7 cellular contexts compared by ENCODE assay signal in genomic region chr7:66557214-66558200, GRCh38.
DNase-seq lines count a peak whose midpoint lies in the region; ATAC-seq, FAIRE-seq and TF ChIP-seq lines count a peak whose summit lies in the region.

No MANE protein-coding gene starts in this region.

- H3K36me3 Mint-ChIP-seq in activated naive CD4-positive, alpha-beta T cell treated with anti-CD3 and anti-CD28 coated beads for 36 hours (ENCODE audit: low read depth): peaks cover 10% of the 10 kb centered on the region

- TF ChIP-seq POLR2A in GM12892 (IDR thresholded peaks at IDR 0.05; ENCODE audit: low read depth, low read length): no peak

- CTCF ChIA-PET in activated naive CD4-positive, alpha-beta T cell treated with anti-CD3 and anti-CD28 coated beads for 36 hours (lab: Charles Lee): interaction anchor here (0.6 to 1.8 kb wide), 10 partner anchors 10 to 541 kb away, joined by 3 to 6 read pairs (median 3); no protein-coding TSS in a partner anchor

- in situ Hi-C loops in SK-MEL-5 (cut with HindIII; ENCODE audit: low pct_unique_long_range_greater_than_20kb, low sequenced_read_pairs): no loop called here

- no peak overlapping the region for H3K4me3 Mint-ChIP-seq in activated naive CD4-positive, alpha-beta T cell treated with anti-CD3 and anti-CD28 coated beads for 36 hours

- no peaks in the 10 kb centered on the region for H3K9me3 Mint-ChIP-seq in activated naive CD4-positive, alpha-beta T cell treated with anti-CD3 and anti-CD28 coated beads for 36 hours

- DNase-seq in GM12892 (ENCODE audit: insufficient read length): peak; percentile 86
- peak; percentile 62 for DNase-seq in SK-MEL-5 (ENCODE audit: low read depth, low spot score)
- DNase-seq in activated naive CD4-positive, alpha-beta T cell treated with anti-CD3 and anti-CD28 coated beads for 36 hours: peak; percentile 78
- DNase-seq in head of caudate nucleus: peak; percentile 59 to 92 (median 80)
- peak; percentile 29 for DNase-seq in pons (ENCODE audit: low spot score)
- DNase-seq in ureter (ENCODE audit: low spot score): peak; percentile 74

- intact Hi-C loops in activated naive CD4-positive, alpha-beta T cell treated with anti-CD3 and anti-CD28 coated beads for 36 hours (cut with micrococcal nuclease): loop anchor here (2.0 to 10.0 kb wide), 2 partner anchors 71 to 217 kb away; partner anchors contain the start of gene KCTD7
- intact Hi-C loops in head of caudate nucleus (cut with DNase I): no loop called here

- peak; percentile 72 for FAIRE-seq in GM12892 (lab: Jason Lieb, UNC)

- H3K27me3 Mint-ChIP-seq in activated naive CD4-positive, alpha-beta T cell treated with anti-CD3 and anti-CD28 coated beads for 36 hours (ENCODE audit: low read depth): no peaks in the 10 kb centered on the region

- ATAC-seq in HG03354 (IDR thresholded peaks at IDR 0.05; ENCODE audit: poor library complexity, severe bottlenecking, unreplicated experiment): peak; percentile 64

- H3K4me1 Mint-ChIP-seq in activated naive CD4-positive, alpha-beta T cell treated with anti-CD3 and anti-CD28 coated beads for 36 hours (ENCODE audit: low read depth): peaks cover 3% of the 10 kb centered on the region

- no peak overlapping the region for H3K27ac Mint-ChIP-seq in activated naive CD4-positive, alpha-beta T cell treated with anti-CD3 and anti-CD28 coated beads for 36 hours

Comparison
In these comparisons a context has a peak if more than half of its experiments do, and no peak if none do; other contexts are left out.
1. Peak in every context shown above with its lines: DNase-seq and ATAC-seq.
2. DNase-seq: peak in every context shown above with its lines; median percentile 86 in GM12892; 80 in head of caudate nucleus; 78 in activated naive CD4-positive, alpha-beta T cell treated with anti-CD3 and anti-CD28 coated beads for 36 hours; 74 in ureter; 62 in SK-MEL-5; 29 in pons.